23 cellular contexts compared by ENCODE assay signal in the genomic region with DNA sequence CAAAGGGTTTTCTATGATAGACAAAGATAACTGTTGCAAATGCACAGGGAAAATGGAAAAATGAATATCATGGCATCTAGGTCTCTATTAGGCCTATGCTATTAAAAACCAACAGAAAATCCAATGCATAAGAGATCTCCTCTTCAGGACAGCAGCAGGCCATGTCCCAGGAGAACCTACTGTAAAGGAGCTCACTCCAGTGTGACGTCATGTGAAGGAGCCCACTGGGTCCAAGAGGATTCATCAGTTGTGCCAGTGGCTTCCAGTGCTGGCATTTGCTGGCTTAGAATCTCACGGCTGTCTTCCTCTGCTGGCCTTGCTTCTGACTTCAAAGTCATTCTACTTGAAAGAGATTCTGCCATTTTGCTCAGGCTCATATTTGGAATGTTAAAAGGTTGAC.
"Had no signal": no experiment of that assay in that cellular context is flagged by ENCODE, and none has a peak within 500 bp of the region (broad histone marks: within the 10 kb centered on the region; RNA-seq: fewer than 3 reads in every experiment).

No MANE protein-coding gene starts in this region.

- H3K9me3 Mint-ChIP-seq: immature natural killer cell, mesothelial cell of epicardium had no signal

- H3K27me3 ChIP-seq: dorsolateral prefrontal cortex, esophagus muscularis mucosa, foreskin keratinocyte, gastroesophageal sphincter, heart left ventricle, hepatocyte, left lung had no signal

- H3K4me2 ChIP-seq: hepatocyte had no signal

- H3K9me3 ChIP-seq: esophagus muscularis mucosa, gastroesophageal sphincter, heart left ventricle, left lung, lower lobe of right lung, mucosa of descending colon had no signal

- H3K4me3 ChIP-seq: coronary artery, dorsolateral prefrontal cortex, esophagus muscularis mucosa, gastroesophageal sphincter, heart left ventricle, hepatocyte, left lung, lower lobe of right lung, mucosa of descending colon had no signal

- H3K4me1 ChIP-seq: esophagus muscularis mucosa, foreskin keratinocyte, gastroesophageal sphincter, left lung, lower lobe of right lung had no signal

- H3K27ac Mint-ChIP-seq: immature natural killer cell, mesothelial cell of epicardium had no signal

- ATAC-seq: foreskin keratinocyte, gastroesophageal sphincter, heart left ventricle, left cardiac atrium, left lung, left ventricle myocardium superior, lower lobe of right lung, mucosa of descending colon had no signal

- H2AFZ ChIP-seq: hepatocyte had no signal

- FAIRE-seq: colon, endothelial cell of umbilical vein, frontal cortex, keratinocyte had no signal

- H3K36me3 Mint-ChIP-seq: mesothelial cell of epicardium had no signal

- H3K4me3 Mint-ChIP-seq: immature natural killer cell, mesothelial cell of epicardium had no signal

- DNase-seq: dermis blood vessel endothelial cell; dorsolateral prefrontal cortex; effector CD4-positive, alpha-beta T cell; effector memory CD4-positive, alpha-beta T cell; foreskin keratinocyte; heart left ventricle; hypothalamus; immature natural killer cell; left cardiac atrium; left lung; left ventricle myocardium superior; lower lobe of right lung; mesenchymal stem cell; mucosa of descending colon had no signal

- H3K27ac ChIP-seq: coronary artery, dorsolateral prefrontal cortex, esophagus muscularis mucosa, foreskin keratinocyte, gastroesophageal sphincter, heart left ventricle, hepatocyte, left lung, lower lobe of right lung had no signal

- H3K4me1 Mint-ChIP-seq: mesothelial cell of epicardium had no signal

- H3K79me2 ChIP-seq: hepatocyte had no signal

- H3K36me3 ChIP-seq: esophagus muscularis mucosa, gastroesophageal sphincter, heart left ventricle, left lung, lower lobe of right lung had no signal
